Comparison of ENCODE assay signal across 8 cellular contexts in the genomic region with DNA sequence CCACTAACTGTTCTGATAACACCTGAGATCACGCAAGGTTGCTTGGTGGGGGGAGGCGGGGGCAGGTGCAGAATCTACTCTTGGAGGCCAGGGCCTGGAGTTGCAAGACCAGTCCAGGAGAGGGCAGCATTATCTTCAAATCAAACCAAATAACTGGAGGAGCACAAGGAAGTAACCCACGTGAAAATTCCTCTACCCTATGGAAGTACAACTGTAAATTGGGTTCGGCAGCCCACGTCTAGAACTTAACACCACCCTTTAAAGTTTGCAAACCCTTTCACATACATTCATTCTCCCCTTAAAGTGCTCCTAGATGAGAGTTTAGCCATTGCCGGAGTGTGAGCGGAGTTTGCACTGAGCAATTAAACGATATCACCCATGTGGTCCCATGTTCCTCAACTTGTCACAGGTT. TPM values are rescaled to one million over a fixed set of nuclear protein-coding genes. Genes with fewer than 3 reads are reported as not detected.
DNase-seq lines count a peak whose midpoint lies in the region; ATAC-seq and TF ChIP-seq lines count a peak whose summit lies in the region.

No MANE protein-coding gene starts in this region.

- no peaks in the 10 kb centered on the region for H3K9me3 ChIP-seq in A673 (ENCODE audit: low read depth, low read length, poor library complexity, severe bottlenecking)
- H3K9me3 ChIP-seq in upper lobe of right lung: no peaks in the 10 kb centered on the region

- no peaks in the 10 kb centered on the region for H3K27me3 Mint-ChIP-seq in activated naive CD8-positive, alpha-beta T cell treated with anti-CD3 and anti-CD28 coated beads for 36 hours

- H3K4me1 Mint-ChIP-seq in activated naive CD8-positive, alpha-beta T cell treated with anti-CD3 and anti-CD28 coated beads for 36 hours: peaks cover 8% of the 10 kb centered on the region

- no peak overlapping the region for H3K4me3 ChIP-seq in A673 (ENCODE audit: low read depth, low read length, poor library complexity, severe bottlenecking)
- no peak overlapping the region for H3K4me3 ChIP-seq in upper lobe of right lung

- no peak overlapping the region for H3K4me3 Mint-ChIP-seq in activated naive CD8-positive, alpha-beta T cell treated with anti-CD3 and anti-CD28 coated beads for 36 hours

- BruUV-seq in A673 (replicated peaks; lab: Mats Ljungman, UMichigan): no TSS peak

- H3K4me1 ChIP-seq in A673 (ENCODE audit: insufficient read depth, low read length, poor library complexity, severe bottlenecking): no peaks in the 10 kb centered on the region
- peaks cover 3% of the 10 kb centered on the region for H3K4me1 ChIP-seq in upper lobe of right lung

- no peaks in the 10 kb centered on the region for H3K36me3 Mint-ChIP-seq in activated naive CD8-positive, alpha-beta T cell treated with anti-CD3 and anti-CD28 coated beads for 36 hours

- ATAC-seq in GM19035 (IDR thresholded peaks at IDR 0.05; ENCODE audit: unreplicated experiment): peak; percentile 67
- peak; percentile 97 for ATAC-seq in upper lobe of right lung

- TF ChIP-seq CTCF in A673 (conservative IDR thresholded peaks at IDR 0.05; ENCODE audit: low read depth, low read length) (peak; percentile 87), upper lobe of right lung (IDR thresholded peaks at IDR 0.05) (peak; percentile 83)

- POLR2A ChIA-PET in A673 (lab: Charles Lee; ENCODE audit: low non-redundant PET): no interaction called here

- no peaks in the 10 kb centered on the region for H3K9me3 Mint-ChIP-seq in activated naive CD8-positive, alpha-beta T cell treated with anti-CD3 and anti-CD28 coated beads for 36 hours

- CTCF ChIA-PET in A673 (lab: Charles Lee): no interaction called here

- H3K27ac Mint-ChIP-seq in activated naive CD8-positive, alpha-beta T cell treated with anti-CD3 and anti-CD28 coated beads for 36 hours: no peak overlapping the region

- H3K36me3 ChIP-seq in A673 (ENCODE audit: insufficient read depth, low read length, poor library complexity, severe bottlenecking): no peaks in the 10 kb centered on the region
- H3K36me3 ChIP-seq in upper lobe of right lung: no peaks in the 10 kb centered on the region

- H3K27me3 ChIP-seq in A673 (replicated peaks; ENCODE audit: insufficient read depth, low read depth, low read length, poor library complexity): no peaks in the 10 kb centered on the region
- H3K27me3 ChIP-seq in upper lobe of right lung: no peaks in the 10 kb centered on the region

- no peak overlapping the region for H3K27ac ChIP-seq in A673 (ENCODE audit: low read depth, low read length, poor library complexity, severe bottlenecking)
- H3K27ac ChIP-seq in upper lobe of right lung: no peak overlapping the region

- peak; percentile 81 for DNase-seq in A673 (ENCODE audit: low spot score)
- DNase-seq in MV-4-11 (lab: John Stamatoyannopoulos, UW): peak; percentile 82
- peak; percentile 82 for DNase-seq in SKM-1 (lab: John Stamatoyannopoulos, UW; ENCODE audit: unreplicated experiment)
- DNase-seq in activated naive CD8-positive, alpha-beta T cell treated with anti-CD3 and anti-CD28 coated beads for 36 hours: peak; percentile 62
- peak; percentile 85 for DNase-seq in cardiac septum (ENCODE audit: low spot score)
- peak; percentile 35 for DNase-seq in pulmonary artery endothelial cell (ENCODE audit: low read depth, low spot score)
- peak; percentile 80 for DNase-seq in upper lobe of right lung

- intact Hi-C loops in A673 (cut with micrococcal nuclease; ENCODE audit: unreplicated experiment): loop anchor here (1.0 to 5.0 kb wide), 3 partner anchors 71 to 201 kb away; a partner anchor contains a TSS
- intact Hi-C loops in cardiac septum (cut with DNase I): loop anchor here (2.0 to 5.0 kb wide), 4 partner anchors 71 to 281 kb away; a partner anchor contains a TSS
- intact Hi-C loops in upper lobe of right lung (cut with DNase I): no loop called here

RNA-seq across cellular contexts. Expression of a gene that starts 19.6 kb away (rescaled TPM):
- total RNA-seq in A673 (2021) (not detected in 2 replicates), cardiac septum (1.9 TPM), pulmonary artery endothelial cell (not detected in 2 replicates), upper lobe of right lung (5.3 TPM)
- not detected for total RNA-seq in activated naive CD8-positive, alpha-beta T cell treated with anti-CD3 and anti-CD28 coated beads for 36 hours

RNA-seq across cellular contexts. Expression of a gene that starts 30.6 kb away (rescaled TPM):
- 241 and 291 TPM in 2 replicates for total RNA-seq in A673 (2021)
- total RNA-seq in activated naive CD8-positive, alpha-beta T cell treated with anti-CD3 and anti-CD28 coated beads for 36 hours: 100 to 1,000 TPM; 562 to 566 TPM
- 172 TPM for total RNA-seq in cardiac septum
- total RNA-seq in pulmonary artery endothelial cell: 402 and 446 TPM in 2 replicates
- 357 TPM for total RNA-seq in upper lobe of right lung

Comparison
In these comparisons a context has a peak if more than half of its experiments do, and no peak if none do; other contexts are left out.
1. DNase-seq: peak in every context shown above with its lines; median percentile 85 in cardiac septum; 82 in MV-4-11; 82 in SKM-1; 81 in A673; 80 in upper lobe of right lung; 62 in activated naive CD8-positive, alpha-beta T cell treated with anti-CD3 and anti-CD28 coated beads for 36 hours; 35 in pulmonary artery endothelial cell.